1 cellular context compared by ENCODE assay signal in genomic region chr15:45186771-45187577, GRCh38.
TF ChIP-seq lines count a peak whose summit lies in the region.

No MANE protein-coding gene starts in this region.

TF ChIP-seq in HEK293, 187 proteins besides CTCF, POLR2A, EP300 and RAD21 (continued from another document):
- TF ChIP-seq ZNF513 (tag by site-specific recombination; IDR thresholded peaks at IDR 0.05) (peak; percentile 66; the same call in 1 of the 2 replicates), SCRT1 (tag by site-specific recombination; IDR thresholded peaks at IDR 0.05; ENCODE audit: borderline replicate concordance) (peak; percentile 1; the same call in 1 of the 2 replicates), ZNF341 (tag by site-specific recombination; IDR thresholded peaks at IDR 0.05; ENCODE audit: low read depth) (peak; percentile 8; the same call in 1 of the 2 replicates), BCL11B (tag by site-specific recombination; IDR thresholded peaks at IDR 0.05; ENCODE audit: low read depth) (0 out of 2 replicates have a peak, but pooled peaks have one; percentile 44), SCRT2 (tag by site-specific recombination; IDR thresholded peaks at IDR 0.05) (peak; percentile 92)
- TF ChIP-seq, protein P1, sequence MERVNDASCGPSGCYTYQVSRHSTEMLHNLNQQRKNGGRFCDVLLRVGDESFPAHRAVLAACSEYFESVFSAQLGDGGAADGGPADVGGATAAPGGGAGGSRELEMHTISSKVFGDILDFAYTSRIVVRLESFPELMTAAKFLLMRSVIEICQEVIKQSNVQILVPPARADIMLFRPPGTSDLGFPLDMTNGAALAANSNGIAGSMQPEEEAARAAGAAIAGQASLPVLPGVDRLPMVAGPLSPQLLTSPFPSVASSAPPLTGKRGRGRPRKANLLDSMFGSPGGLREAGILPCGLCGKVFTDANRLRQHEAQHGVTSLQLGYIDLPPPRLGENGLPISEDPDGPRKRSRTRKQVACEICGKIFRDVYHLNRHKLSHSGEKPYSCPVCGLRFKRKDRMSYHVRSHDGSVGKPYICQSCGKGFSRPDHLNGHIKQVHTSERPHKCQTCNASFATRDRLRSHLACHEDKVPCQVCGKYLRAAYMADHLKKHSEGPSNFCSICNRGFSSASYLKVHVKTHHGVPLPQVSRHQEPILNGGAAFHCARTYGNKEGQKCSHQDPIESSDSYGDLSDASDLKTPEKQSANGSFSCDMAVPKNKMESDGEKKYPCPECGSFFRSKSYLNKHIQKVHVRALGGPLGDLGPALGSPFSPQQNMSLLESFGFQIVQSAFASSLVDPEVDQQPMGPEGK (tag by site-specific recombination; IDR thresholded peaks at IDR 0.05) = 0 out of 2 replicates have a peak, but pooled peaks have one; percentile 19
